17 cellular contexts compared by ENCODE assay signal in genomic region chr12:105110851-105111250, GRCh38. TPM values are rescaled to one million over a fixed set of nuclear protein-coding genes. Genes with fewer than 3 reads are reported as not detected.
A peak's percentile ranks its signal among the peaks of the same experiment; 100 is the strongest.
DNase-seq lines count a peak whose midpoint lies in the region; ATAC-seq and TF ChIP-seq lines count a peak whose summit lies in the region.
"Had no signal": no experiment of that assay in that cellular context is flagged by ENCODE, and none has a peak within 500 bp of the region (broad histone marks: within the 10 kb centered on the region; RNA-seq: fewer than 3 reads in every experiment).

No MANE protein-coding gene starts in this region.

- dilution Hi-C loops in mammary epithelial cell (cut with HindIII; ENCODE audit: low sequenced_read_pairs), result no loop called here

- no peaks in the 10 kb centered on the region for H3K27me3 Mint-ChIP-seq in neural crest cell (ENCODE audit: low read depth)
- peaks cover 0 to 9% of the 10 kb centered on the region in 2 donors for H3K27me3 Mint-ChIP-seq in effector memory CD8-positive, alpha-beta T cell
- H3K27me3 Mint-ChIP-seq: central memory CD8-positive, alpha-beta T cell had no signal

- peak overlapping the region; percentile 91 for H3K4me2 ChIP-seq in mammary epithelial cell (ENCODE audit: insufficient read depth, low read depth, low read length)

- ATAC-seq in effector memory CD8-positive, alpha-beta T cell (replicated peaks), result no peak
- no peak for ATAC-seq in GM21786 (IDR thresholded peaks at IDR 0.05; ENCODE audit: unreplicated experiment)
- no peak for ATAC-seq in GM19324 (IDR thresholded peaks at IDR 0.05; ENCODE audit: low FRiP score, unreplicated experiment)
- no peak for ATAC-seq in GM18498 (IDR thresholded peaks at IDR 0.05; ENCODE audit: unreplicated experiment)
- ATAC-seq: heart right ventricle, left lobe of liver had no signal

- peaks cover 9% of the 10 kb centered on the region for H3K36me3 Mint-ChIP-seq in neural crest cell (ENCODE audit: low read depth)
- H3K36me3 Mint-ChIP-seq in effector memory CD8-positive, alpha-beta T cell (ENCODE audit: insufficient read depth), result peaks cover 19% of the 10 kb centered on the region

- BruUV-seq in mammary epithelial cell (replicated peaks; lab: Mats Ljungman, UMichigan), result no TSS peak

- H3K36me3 ChIP-seq in BJ (ENCODE audit: control insufficient read depth, insufficient read depth, low read length), result peaks cover 1% of the 10 kb centered on the region; the same call in 1 of the 2 replicates
- H3K36me3 ChIP-seq in HUES6 (ENCODE audit: control insufficient read depth, insufficient read depth, low read length), result peaks cover 45% of the 10 kb centered on the region
- H3K36me3 ChIP-seq in mammary epithelial cell (ENCODE audit: insufficient read depth, low read length), result peaks cover 17% of the 10 kb centered on the region

- peaks cover 29% of the 10 kb centered on the region for H3K4me1 ChIP-seq in HUES6 (ENCODE audit: control insufficient read depth, insufficient read depth, low read length)
- peaks cover 15% of the 10 kb centered on the region for H3K4me1 ChIP-seq in mammary epithelial cell (ENCODE audit: insufficient read depth, low read length)

- in situ Hi-C loops in mammary epithelial cell (cut with MboI; ENCODE audit: low sequenced_read_pairs in 2 of 2), result no loop called here

- peaks cover 68% of the 10 kb centered on the region for H3K79me2 ChIP-seq in mammary epithelial cell (ENCODE audit: insufficient read depth, low read length)

- H3K27ac ChIP-seq in HUES6 (ENCODE audit: low read depth, low read length) (no peak overlapping the region), mammary epithelial cell (ENCODE audit: insufficient read depth, low read depth, low read length) (no peak overlapping the region)

- 64% methylated on average over 4 of the region's 4 CpGs for WGBS in mammary epithelial cell (ENCODE audit: low coverage, missing lambda C conversion rate)

- intact Hi-C loops in mammary epithelial cell (cut with micrococcal nuclease), result no loop called here

- no peaks in the 10 kb centered on the region for H3K9me3 ChIP-seq in HUES6 (ENCODE audit: control insufficient read depth, insufficient read depth, low read depth, low read length)
- no peaks in the 10 kb centered on the region for H3K9me3 ChIP-seq in mammary epithelial cell (replicated peaks; ENCODE audit: insufficient read depth, low read length)
- H3K9me3 ChIP-seq: heart right ventricle had no signal

- H3K4me3 Mint-ChIP-seq in neural crest cell, result peak overlapping the region; percentile 36
- no peak overlapping the region for H3K4me3 Mint-ChIP-seq in effector memory CD8-positive, alpha-beta T cell
- H3K4me3 Mint-ChIP-seq: activated naive CD8-positive, alpha-beta T cell treated with anti-CD3 and anti-CD28 coated beads for 36 hours; central memory CD8-positive, alpha-beta T cell had no signal

- H3K9me3 Mint-ChIP-seq in neural crest cell, result no peaks in the 10 kb centered on the region
- H3K9me3 Mint-ChIP-seq in effector memory CD8-positive, alpha-beta T cell, result no peaks in the 10 kb centered on the region
- H3K9me3 Mint-ChIP-seq: central memory CD8-positive, alpha-beta T cell had no signal

- CTCF ChIA-PET in BJ (lab: Yijun Ruan, JAX), result no interaction called here
- CTCF ChIA-PET in mammary epithelial cell (lab: Charles Lee; ENCODE audit: low non-redundant PET), result no interaction called here

- H3K4me1 Mint-ChIP-seq in neural crest cell, result peaks cover 36% of the 10 kb centered on the region
- H3K4me1 Mint-ChIP-seq in effector memory CD8-positive, alpha-beta T cell (ENCODE audit: low read depth in 2 of 2), result peaks cover 26 to 52% of the 10 kb centered on the region in 2 donors

- H2AFZ ChIP-seq in mammary epithelial cell (ENCODE audit: low read depth, low read length), result no peak overlapping the region

- H3K27me3 ChIP-seq in BJ (ENCODE audit: control insufficient read depth, insufficient read depth, low read length) (no peaks in the 10 kb centered on the region), HUES6 (ENCODE audit: control insufficient read depth, insufficient read depth, low read length) (no peaks in the 10 kb centered on the region), mammary epithelial cell (ENCODE audit: insufficient read depth, low read length) (no peaks in the 10 kb centered on the region)

- no peaks in the 10 kb centered on the region for H4K20me1 ChIP-seq in mammary epithelial cell (ENCODE audit: insufficient read depth, low read length)

- no peak for DNase-seq in BJ (ENCODE audit: low read depth)
- DNase-seq in mammary epithelial cell, result no peak
- DNase-seq in neural crest cell (ENCODE audit: low read depth, low spot score), result no peak
- DNase-seq in effector memory CD8-positive, alpha-beta T cell, result no peak
- DNase-seq: activated CD4-positive, CD25-positive, alpha-beta regulatory T cell treated with anti-CD3 and anti-CD28 coated beads, Interleukin-2, amount 50 U/mL, for 72 hours; activated naive CD8-positive, alpha-beta T cell treated with anti-CD3 and anti-CD28 coated beads for 36 hours; heart right ventricle; KBM-7; NCI-H146; NCI-H510A treated with DMSO at 0.1 percent for 48 hours; RPMI8226 had no signal

- TF ChIP-seq CTCF in BJ (IDR thresholded peaks at IDR 0.05; ENCODE audit: insufficient read depth, low read depth, low read length) (no peak), mammary epithelial cell (conservative IDR thresholded peaks at IDR 0.05 in 1 of 2, IDR thresholded peaks at IDR 0.05 in 1 of 2; ENCODE audit: extremely low read depth in 1 of 2, insufficient read depth in 1 of 2, low read depth in 1 of 2, low read length in 2 of 2) (no peak), neural crest cell (conservative IDR thresholded peaks at IDR 0.05) (no peak)

- POLR2A ChIA-PET in BJ (lab: Charles Lee), result no interaction called here

- no peak overlapping the region for H3K27ac Mint-ChIP-seq in neural crest cell (ENCODE audit: unreplicated experiment)
- H3K27ac Mint-ChIP-seq in effector memory CD8-positive, alpha-beta T cell, result no peak overlapping the region
- H3K27ac Mint-ChIP-seq: activated naive CD8-positive, alpha-beta T cell treated with anti-CD3 and anti-CD28 coated beads for 36 hours had no signal

- H3K4me3 ChIP-seq in BJ (ENCODE audit: low read depth, low read length), result peak overlapping the region; percentile 11
- H3K4me3 ChIP-seq in HUES6 (ENCODE audit: low read depth, low read length), result peak overlapping the region; percentile 95
- no peak overlapping the region for H3K4me3 ChIP-seq in mammary epithelial cell (replicated peaks in 1 of 3; ENCODE audit: insufficient read depth in 1 of 3, low read depth in 2 of 3, low read length in 3 of 3)

- H3K9ac ChIP-seq in HUES6 (ENCODE audit: low read length), result no peak overlapping the region
- H3K9ac ChIP-seq in mammary epithelial cell (ENCODE audit: insufficient read depth, low read length), result no peak overlapping the region

RNA-seq across cellular contexts. Expression of gene WASHC4, which starts 3.3 kb away (rescaled TPM):
- polyA plus RNA-seq in BJ (2011; rRNA removed), result 17.7 and 36.4 TPM in 2 replicates
- 31.1 and 31.7 TPM in 2 replicates for polyA minus RNA-seq in BJ (2011; rRNA and poly(A)+ RNA removed)
- 10 to 100 TPM; 48.4 to 75.2 TPM for total RNA-seq in mammary epithelial cell
- 16.4 TPM for polyA plus RNA-seq in mammary epithelial cell
- polyA minus RNA-seq in mammary epithelial cell, result 39.6 TPM
- 32.0 and 35.8 TPM in 2 replicates for total RNA-seq in neural crest cell

RNA-seq across cellular contexts. Expression of gene ALDH1L2, which starts 26.6 kb away (rescaled TPM):
- polyA plus RNA-seq in BJ (2011; rRNA removed) (76.1 and 129 TPM in 2 replicates), mammary epithelial cell (19.6 TPM)
- polyA minus RNA-seq in BJ (2011; rRNA and poly(A)+ RNA removed), result 63.1 and 65.4 TPM in 2 replicates
- total RNA-seq in mammary epithelial cell (10 to 100 TPM; 61.7 to 92.1 TPM), neural crest cell (4.0 and 4.2 TPM in 2 replicates)
- polyA minus RNA-seq in mammary epithelial cell, result 43.4 TPM

Comparison
In these comparisons a context has a peak if more than half of its experiments do, and no peak if none do; other contexts are left out.
1. H3K4me3 ChIP-seq: peak in BJ (single experiment) and HUES6 (single experiment); none in mammary epithelial cell (0 of 3).
2. RNA of gene ALDH1L2, which starts 26.6 kb away (total RNA-seq): 61.7 to 92.1 TPM in mammary epithelial cell; 4.0 to 4.2 TPM in neural crest cell; every median in the first group is over 10 times any median in the second.